Comparison of ENCODE assay signal across 27 cellular contexts in genomic region chr3:41854956-41855355, GRCh38.
"Had no signal": no experiment of that assay in that cellular context is flagged by ENCODE, and none has a peak within 500 bp of the region (broad histone marks: within the 10 kb centered on the region; RNA-seq: fewer than 3 reads in every experiment).

No MANE protein-coding gene starts in this region.

- H3K36me3 ChIP-seq: ascending aorta, heart left ventricle had no signal

- H3K4me1 ChIP-seq: ascending aorta, heart left ventricle had no signal

- H3K27me3 ChIP-seq: ascending aorta, dorsolateral prefrontal cortex, heart left ventricle had no signal

- H3K27ac ChIP-seq: ascending aorta, coronary artery, dorsolateral prefrontal cortex, heart left ventricle had no signal

- DNase-seq: activated CD4-positive, alpha-beta memory T cell treated with anti-CD3 and anti-CD28 coated beads for 36 hours; activated CD4-positive, alpha-beta T cell treated with anti-CD3 and anti-CD28 coated beads for 36 hours; activated CD4-positive, alpha-beta T cell treated with anti-CD3 and anti-CD28 coated beads, Interleukin-2, amount 10 ng/mL, durations not matched to agents 24 days and 14 days; activated CD4-positive, CD25-positive, alpha-beta regulatory T cell; activated CD4-positive, CD25-positive, alpha-beta regulatory T cell treated with anti-CD3 and anti-CD28 coated beads, Interleukin-2, amount 50 U/mL, for 72 hours; activated CD8-positive, alpha-beta memory T cell treated with anti-CD3 and anti-CD28 coated beads, Interleukin-2, amount 10 ng/mL, durations not matched to agents 7 days and 5 days; activated CD8-positive, alpha-beta memory T cell treated with anti-CD3 and anti-CD28 coated beads, Interleukin-2, amount 50 U/mL, for 4 hours; activated CD8-positive, alpha-beta T cell treated with anti-CD3 and anti-CD28 coated beads, Interleukin-2, amount 10 ng/mL, durations not matched to agents 7 days and 5 days; activated effector memory CD4-positive, alpha-beta T cell treated with anti-CD3 and anti-CD28 coated beads, Interleukin-2, amount 50 U/mL, for 16 hours; activated naive CD4-positive, alpha-beta T cell; activated naive CD4-positive, alpha-beta T cell treated with anti-CD3 and anti-CD28 coated beads, Interleukin-2, amount 10 ng/mL, durations not matched to agents 7 days and 5 days; activated naive CD8-positive, alpha-beta T cell treated with anti-CD3 and anti-CD28 coated beads, Interleukin-2, amount 10 ng/mL, durations not matched to agents 7 days and 5 days; activated T-cell treated with anti-CD3 and anti-CD28 coated beads, Interleukin-2, amount 50 U/mL, for 1 hour; activated T-cell treated with anti-CD3 and anti-CD28 coated beads, Interleukin-2, amount 50 U/mL, for 48 hours; dorsolateral prefrontal cortex; effector memory CD4-positive, alpha-beta T cell; endodermal cell; foreskin fibroblast; glutamatergic neuron; heart left ventricle; T-helper 1 cell; T-helper 17 cell; T1000 had no signal

- H3K4me3 ChIP-seq: ascending aorta, coronary artery, dorsolateral prefrontal cortex, heart left ventricle had no signal

- H3K9me3 ChIP-seq: ascending aorta, heart left ventricle had no signal

- FAIRE-seq: bronchial epithelial cell, frontal cortex had no signal
